ENCODE assay signal across 7 cellular contexts in genomic region chr4:147157860-147158701, GRCh38.
DNase-seq lines count a peak whose midpoint lies in the region; FAIRE-seq and TF ChIP-seq lines count a peak whose summit lies in the region.

No MANE protein-coding gene starts in this region.

- FAIRE-seq in small intestine (lab: Jason Lieb, UNC): no peak

- H3K9me3 ChIP-seq in testis (no peaks in the 10 kb centered on the region), small intestine (ENCODE audit: control insufficient read depth, low read depth) (no peaks in the 10 kb centered on the region)

- TF ChIP-seq CTCF in coronary artery (IDR thresholded peaks at IDR 0.05) (no peak), testis (IDR thresholded peaks at IDR 0.05) (no peak)

- intact Hi-C loops in testis (cut with DNase I; ENCODE audit: low total_unique reads): no loop called here

- WGBS in testis, 2 donors: 5 to 9% methylated on average over 11 to 29 of the region's 29 CpGs
- WGBS in small intestine, 3 donors: 8 to 11% (median 9%) methylated on average over 29 of the region's 29 CpGs

- H3K4me3 ChIP-seq in coronary artery (peak overlapping the region; percentile 71), testis (peak overlapping the region; percentile 13 to 54), small intestine (ENCODE audit: low read depth in 1 of 2, low read length in 2 of 2) (peak overlapping the region in 1 of 2 donors; percentile 28)

- H3K27me3 ChIP-seq in testis (no peaks in the 10 kb centered on the region), small intestine (ENCODE audit: control insufficient read depth in 2 of 2, insufficient read depth in 2 of 2, low read length in 2 of 2) (peaks cover 0 to 3% of the 10 kb centered on the region in 2 donors)

- DNase-seq in HuH-7 (ENCODE audit: low spot score): peak; percentile 16
- no peak for DNase-seq in coronary artery (ENCODE audit: low spot score)
- DNase-seq in left kidney (ENCODE audit: low read depth, low spot score): peak; percentile 79
- peak; percentile 27 for DNase-seq in testis
- DNase-seq in GM19238 (ENCODE audit: insufficient read length, low spot score): no peak
- no peak for DNase-seq in middle frontal gyrus (ENCODE audit: extremely low spot score, low spot score)
- DNase-seq in small intestine: no peak

- no peak for TF ChIP-seq POLR2A in testis (IDR thresholded peaks at IDR 0.05)

- peaks cover 7% of the 10 kb centered on the region for H3K4me1 ChIP-seq in testis
- no peaks in the 10 kb centered on the region for H3K4me1 ChIP-seq in small intestine (ENCODE audit: control insufficient read depth in 2 of 2, insufficient read depth in 1 of 2, low read depth in 1 of 2, low read length in 1 of 2)

- H3K36me3 ChIP-seq in testis (ENCODE audit: low read depth, missing control alignments) (no peaks in the 10 kb centered on the region), small intestine (ENCODE audit: control insufficient read depth in 2 of 2, insufficient read depth in 2 of 2, low read length in 2 of 2) (no peaks in the 10 kb centered on the region)

- H3K27ac ChIP-seq in coronary artery (peak overlapping the region; percentile 69 to 71), testis (peak overlapping the region; percentile 70 to 78), small intestine (ENCODE audit: low read depth in 1 of 2, low read length in 1 of 2) (peak overlapping the region in 1 of 2 donors; percentile 3)

Comparison
In these comparisons a context has a peak if more than half of its experiments do, and no peak if none do; other contexts are left out.
1. DNase-seq: peak in HuH-7 (single experiment), left kidney (single experiment) and testis (single experiment); none in coronary artery (single experiment), GM19238 (single experiment), middle frontal gyrus (single experiment) and small intestine (single experiment).